Comparison of ENCODE assay signal across 1 cellular context in the genomic region with DNA sequence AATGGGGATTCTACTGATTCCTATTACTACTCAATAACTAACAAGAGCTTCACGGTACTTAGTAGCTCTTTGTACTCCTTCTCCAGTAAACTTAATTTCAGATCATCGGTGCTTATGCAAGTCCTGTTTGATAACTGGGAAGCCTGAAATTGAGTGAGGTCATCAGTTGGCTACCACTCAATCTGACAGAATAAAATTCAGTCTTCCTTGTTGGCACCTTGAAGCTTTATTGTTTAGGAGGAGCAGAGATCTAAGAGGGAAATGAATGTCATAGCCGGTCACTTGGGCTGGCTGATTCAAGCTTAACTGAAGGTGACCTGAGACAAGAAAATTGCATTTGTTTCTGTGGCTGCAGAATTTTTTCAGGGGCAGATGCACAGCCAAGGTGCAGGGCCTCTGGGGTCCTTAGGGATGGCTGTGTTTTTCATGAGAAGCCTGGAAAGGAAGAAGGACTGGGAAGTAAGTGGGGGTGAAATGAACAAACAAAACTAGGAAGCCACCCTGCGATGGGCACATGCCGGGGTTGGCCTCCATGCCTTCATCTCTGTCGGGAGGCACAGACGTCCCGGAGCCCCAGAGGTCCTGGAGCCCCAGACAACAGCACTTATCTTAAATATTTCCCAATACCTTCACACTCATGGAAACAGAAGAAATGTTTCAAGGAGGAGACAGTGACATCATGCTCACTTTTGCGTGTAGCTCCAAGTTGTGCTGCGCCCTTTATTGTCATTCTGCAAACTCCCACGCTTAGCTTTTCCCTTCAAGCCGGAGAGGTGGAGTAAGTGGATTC.
TF ChIP-seq lines count a peak whose summit lies in the region.

No MANE protein-coding gene starts in this region.

TF ChIP-seq in WTC11, 78 proteins besides CTCF, POLR2A, EP300 and RAD21 (continued from another document):
- TF ChIP-seq, protein P1, sequence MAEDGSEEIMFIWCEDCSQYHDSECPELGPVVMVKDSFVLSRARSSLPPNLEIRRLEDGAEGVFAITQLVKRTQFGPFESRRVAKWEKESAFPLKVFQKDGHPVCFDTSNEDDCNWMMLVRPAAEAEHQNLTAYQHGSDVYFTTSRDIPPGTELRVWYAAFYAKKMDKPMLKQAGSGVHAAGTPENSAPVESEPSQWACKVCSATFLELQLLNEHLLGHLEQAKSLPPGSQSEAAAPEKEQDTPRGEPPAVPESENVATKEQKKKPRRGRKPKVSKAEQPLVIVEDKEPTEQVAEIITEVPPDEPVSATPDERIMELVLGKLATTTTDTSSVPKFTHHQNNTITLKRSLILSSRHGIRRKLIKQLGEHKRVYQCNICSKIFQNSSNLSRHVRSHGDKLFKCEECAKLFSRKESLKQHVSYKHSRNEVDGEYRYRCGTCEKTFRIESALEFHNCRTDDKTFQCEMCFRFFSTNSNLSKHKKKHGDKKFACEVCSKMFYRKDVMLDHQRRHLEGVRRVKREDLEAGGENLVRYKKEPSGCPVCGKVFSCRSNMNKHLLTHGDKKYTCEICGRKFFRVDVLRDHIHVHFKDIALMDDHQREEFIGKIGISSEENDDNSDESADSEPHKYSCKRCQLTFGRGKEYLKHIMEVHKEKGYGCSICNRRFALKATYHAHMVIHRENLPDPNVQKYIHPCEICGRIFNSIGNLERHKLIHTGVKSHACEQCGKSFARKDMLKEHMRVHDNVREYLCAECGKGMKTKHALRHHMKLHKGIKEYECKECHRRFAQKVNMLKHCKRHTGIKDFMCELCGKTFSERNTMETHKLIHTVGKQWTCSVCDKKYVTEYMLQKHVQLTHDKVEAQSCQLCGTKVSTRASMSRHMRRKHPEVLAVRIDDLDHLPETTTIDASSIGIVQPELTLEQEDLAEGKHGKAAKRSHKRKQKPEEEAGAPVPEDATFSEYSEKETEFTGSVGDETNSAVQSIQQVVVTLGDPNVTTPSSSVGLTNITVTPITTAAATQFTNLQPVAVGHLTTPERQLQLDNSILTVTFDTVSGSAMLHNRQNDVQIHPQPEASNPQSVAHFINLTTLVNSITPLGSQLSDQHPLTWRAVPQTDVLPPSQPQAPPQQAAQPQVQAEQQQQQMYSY (CRISPR knock-in tag; IDR thresholded peaks at IDR 0.05) = no peak
- TF ChIP-seq ATF1 (CRISPR knock-in tag; IDR thresholded peaks at IDR 0.05) (no peak), FOXP1 (CRISPR knock-in tag; IDR thresholded peaks at IDR 0.05; ENCODE audit: borderline replicate concordance) (no peak), OVOL2 (CRISPR knock-in tag; IDR thresholded peaks at IDR 0.05; ENCODE audit: borderline replicate concordance) (no peak)
- TF ChIP-seq, protein P2, sequence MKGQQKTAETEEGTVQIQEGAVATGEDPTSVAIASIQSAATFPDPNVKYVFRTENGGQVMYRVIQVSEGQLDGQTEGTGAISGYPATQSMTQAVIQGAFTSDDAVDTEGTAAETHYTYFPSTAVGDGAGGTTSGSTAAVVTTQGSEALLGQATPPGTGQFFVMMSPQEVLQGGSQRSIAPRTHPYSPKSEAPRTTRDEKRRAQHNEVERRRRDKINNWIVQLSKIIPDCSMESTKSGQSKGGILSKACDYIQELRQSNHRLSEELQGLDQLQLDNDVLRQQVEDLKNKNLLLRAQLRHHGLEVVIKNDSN (CRISPR knock-in tag; IDR thresholded peaks at IDR 0.05) = no peak
TF ChIP-seq in WTC11: peak in this region for 0.
